ENCODE assay signal across 19 cellular contexts in genomic region chr1:157965584-157965983, GRCh38. TPM values are rescaled to one million over a fixed set of nuclear protein-coding genes. Genes with fewer than 3 reads are reported as not detected.
DNase-seq lines count a peak whose midpoint lies in the region; ATAC-seq, FAIRE-seq and TF ChIP-seq lines count a peak whose summit lies in the region.
"Had no signal": no experiment of that assay in that cellular context is flagged by ENCODE, and none has a peak within 500 bp of the region (broad histone marks: within the 10 kb centered on the region; RNA-seq: fewer than 3 reads in every experiment).

No MANE protein-coding gene starts in this region.

- no peak for DNase-seq in HepG2 (ENCODE audit: low spot score)
- DNase-seq in right lobe of liver = no peak
- no peak for DNase-seq in mesothelial cell of epicardium (ENCODE audit: low spot score in 2 of 2, unreplicated experiment in 2 of 2)
- no peak for DNase-seq in uterus
- DNase-seq in germinal center (ENCODE audit: low spot score) = no peak
- DNase-seq: 8988T, DMS153, NCI-H1930, NCI-H446, PC-9, Right ventricle myocardium superior had no signal

- H3K79me2 ChIP-seq in HepG2 (ENCODE audit: insufficient read depth, low read length) = no peaks in the 10 kb centered on the region

- H3K9ac ChIP-seq in HepG2 (ENCODE audit: insufficient read depth, low read depth, low read length) (no peak overlapping the region), duodenal mucosa (ENCODE audit: low read depth in 1 of 2, low read length in 2 of 2) (peak overlapping the region; percentile 2 to 17)
- H3K9ac ChIP-seq: BLaER1 treated with 17β-estradiol and CSF1 and Interleukin-3, amounts not matched to agents 10 nM and 100 nM had no signal

- H3K4me1 ChIP-seq in HepG2 (ENCODE audit: insufficient read depth, low read length) (peaks cover 16% of the 10 kb centered on the region), right lobe of liver (peaks cover 0 to 11% (median 6%) of the 10 kb centered on the region in 4 donors), duodenal mucosa (ENCODE audit: control insufficient read depth in 1 of 2, insufficient read depth in 2 of 2, low read length in 2 of 2) (peaks cover 44 to 60% of the 10 kb centered on the region in 2 donors), uterus (peaks cover 0 to 5% of the 10 kb centered on the region in 2 donors)

- H3K4me3 Mint-ChIP-seq in mesothelial cell of epicardium = no peak overlapping the region

- TF ChIP-seq RAD21 in HepG2 (CRISPR knock-in tag; IDR thresholded peaks at IDR 0.05) = no peak

- peaks cover 19% of the 10 kb centered on the region for H3K27me3 Mint-ChIP-seq in mesothelial cell of epicardium (ENCODE audit: low read depth)

- H3K27me3 ChIP-seq in HepG2 (ENCODE audit: control insufficient read depth in 1 of 2, insufficient read depth in 2 of 2, low read length in 2 of 2) (no peaks in the 10 kb centered on the region; a peak in 1 of 5 replicates), right lobe of liver (no peaks in the 10 kb centered on the region), duodenal mucosa (ENCODE audit: control insufficient read depth in 1 of 2, insufficient read depth in 2 of 2, low read length in 2 of 2) (peaks cover 0 to 2% of the 10 kb centered on the region in 2 donors), uterus (no peaks in the 10 kb centered on the region)
- H3K27me3 ChIP-seq: BLaER1 treated with 17β-estradiol and CSF1 and Interleukin-3, amounts not matched to agents 10 nM and 100 nM had no signal

- H4K20me1 ChIP-seq in HepG2 (ENCODE audit: insufficient read depth, low read length) = no peaks in the 10 kb centered on the region
- H4K20me1 ChIP-seq: BLaER1 treated with 17β-estradiol and CSF1 and Interleukin-3, amounts not matched to agents 10 nM and 100 nM had no signal

- H3K4me1 Mint-ChIP-seq in mesothelial cell of epicardium = peaks cover 42% of the 10 kb centered on the region

- CTCF ChIA-PET in HepG2 (lab: Yijun Ruan, JAX; ENCODE audit: low intra/inter-chr PET ratio, low total read pairs) = interaction anchor here (1.4 kb wide), 1 partner anchor 159 kb away, joined by 4 read pairs; no protein-coding TSS in a partner anchor

- H3K27ac Mint-ChIP-seq in mesothelial cell of epicardium = peak overlapping the region; percentile 55

- H3K36me3 ChIP-seq in HepG2 (replicated peaks in 1 of 2; ENCODE audit: control insufficient read depth in 1 of 2, insufficient read depth in 2 of 2, low read length in 2 of 2) (no peaks in the 10 kb centered on the region), right lobe of liver (no peaks in the 10 kb centered on the region), duodenal mucosa (ENCODE audit: control insufficient read depth in 1 of 2, insufficient read depth in 2 of 2, low read length in 2 of 2) (no peaks in the 10 kb centered on the region), uterus (no peaks in the 10 kb centered on the region)
- H3K36me3 ChIP-seq: BLaER1 treated with 17β-estradiol and CSF1 and Interleukin-3, amounts not matched to agents 10 nM and 100 nM had no signal

- TF ChIP-seq POLR2A in HepG2 (IDR thresholded peaks at IDR 0.05; ENCODE audit: insufficient read depth in 1 of 2, low read depth in 2 of 2, low read length in 2 of 2) = no peak
- TF ChIP-seq POLR2A in right lobe of liver (IDR thresholded peaks at IDR 0.05) = no peak
- no peak for TF ChIP-seq POLR2A in uterus (IDR thresholded peaks at IDR 0.05)

- BruUV-seq in HepG2 (replicated peaks; lab: Mats Ljungman, UMichigan) = no TSS peak

- H2AFZ ChIP-seq in HepG2 (ENCODE audit: low read length) = no peak overlapping the region
- H2AFZ ChIP-seq: PC-9 had no signal

- TF ChIP-seq CTCF in HepG2 (CRISPR knock-in tag; IDR thresholded peaks at IDR 0.05) (no peak), right lobe of liver (IDR thresholded peaks at IDR 0.05) (no peak), mesothelial cell of epicardium (IDR thresholded peaks at IDR 0.05; ENCODE audit: unreplicated experiment) (no peak), uterus (IDR thresholded peaks at IDR 0.05) (no peak)

- no peak overlapping the region for H3K27ac ChIP-seq in HepG2 (ENCODE audit: extremely low read length, insufficient read depth, low read length)
- no peak overlapping the region for H3K27ac ChIP-seq in right lobe of liver
- H3K27ac ChIP-seq in duodenal mucosa (ENCODE audit: low read depth, low read length) = peak overlapping the region; percentile 20
- peak overlapping the region; percentile 52 to 60 for H3K27ac ChIP-seq in uterus
- H3K27ac ChIP-seq: BLaER1 treated with 17β-estradiol and CSF1 and Interleukin-3, amounts not matched to agents 10 nM and 100 nM; HL-60; PC-9; SK-N-MC had no signal

- in situ Hi-C loops in HepG2 (cut with HindIII; ENCODE audit: extremely low pct_ligation_motif_present, low pct_unique_long_range_greater_than_20kb) = loop anchor here (10.0 kb wide), 1 partner anchor 119 kb away; no protein-coding TSS in a partner anchor

- no peaks in the 10 kb centered on the region for H3K9me3 Mint-ChIP-seq in mesothelial cell of epicardium

- intact Hi-C loops in HepG2 (cut with micrococcal nuclease; ENCODE audit: unreplicated experiment) (loop anchor here (10.0 kb wide), 1 partner anchor 1029 kb away; no protein-coding TSS in a partner anchor), right lobe of liver (cut with DNase I) (loop anchor here (10.0 kb wide), 2 partner anchors 149 to 159 kb away; a partner anchor contains a TSS), uterus (cut with DNase I; ENCODE audit: low total_unique reads) (no loop called here)

- 19% methylated on average over 8 of the region's 8 CpGs for WGBS in HepG2 (ENCODE audit: low lambda C conversion rate)
- WGBS in right lobe of liver (ENCODE audit: insufficient coverage, low coverage, low lambda C conversion rate, missing lambda C conversion rate) = 85% methylated on average over 4 of the region's 8 CpGs

- FAIRE-seq in HepG2 (lab: Jason Lieb, UNC) = no peak
- FAIRE-seq: H54, HTR-8/SVneo had no signal

- H3K4me3 ChIP-seq in HepG2 (replicated peaks in 1 of 3; ENCODE audit: insufficient read depth in 1 of 3, low read depth in 2 of 3, low read length in 3 of 3) (no peak overlapping the region), right lobe of liver (no peak overlapping the region), duodenal mucosa (ENCODE audit: low read depth in 1 of 2, low read length in 2 of 2) (no peak overlapping the region), uterus (no peak overlapping the region)
- H3K4me3 ChIP-seq: BLaER1 treated with 17β-estradiol and CSF1 and Interleukin-3, amounts not matched to agents 10 nM and 100 nM; PC-9; SK-N-MC had no signal

- H3K36me3 Mint-ChIP-seq in mesothelial cell of epicardium = no peaks in the 10 kb centered on the region

- POLR2A ChIA-PET in HepG2 (lab: Yijun Ruan, JAX) = no interaction called here

- peak overlapping the region; percentile 20; the same call in 1 of the 2 replicates for H3K4me2 ChIP-seq in HepG2 (ENCODE audit: low read depth, low read length)
- H3K4me2 ChIP-seq: BLaER1 treated with 17β-estradiol and CSF1 and Interleukin-3, amounts not matched to agents 10 nM and 100 nM; PC-9 had no signal

- no peak for TF ChIP-seq EP300 in HepG2 (IDR thresholded peaks at IDR 0.05; ENCODE audit: low read depth in 2 of 2, low read length in 2 of 2)
- no peak for TF ChIP-seq EP300 in HepG2 (CRISPR knock-in tag; IDR thresholded peaks at IDR 0.05; ENCODE audit: borderline replicate concordance)

- H3K9me3 ChIP-seq in HepG2 (ENCODE audit: low read length) (no peaks in the 10 kb centered on the region; the same call in 1 of the 2 replicates), right lobe of liver (no peaks in the 10 kb centered on the region), duodenal mucosa (ENCODE audit: control insufficient read depth in 1 of 2, low read length in 2 of 2) (no peaks in the 10 kb centered on the region), uterus (no peaks in the 10 kb centered on the region)

- ATAC-seq in HepG2 (no peak), right lobe of liver (no peak), HG03175 (IDR thresholded peaks at IDR 0.05; ENCODE audit: unreplicated experiment) (no peak), GM18858 (IDR thresholded peaks at IDR 0.05; ENCODE audit: unreplicated experiment) (no peak)

TF ChIP-seq in HepG2, 621 proteins besides CTCF, POLR2A, EP300 and RAD21 (continues in another document):
- TF ChIP-seq HOXA7 (CRISPR knock-in tag; IDR thresholded peaks at IDR 0.05) = no peak
- TF ChIP-seq, protein P1, sequence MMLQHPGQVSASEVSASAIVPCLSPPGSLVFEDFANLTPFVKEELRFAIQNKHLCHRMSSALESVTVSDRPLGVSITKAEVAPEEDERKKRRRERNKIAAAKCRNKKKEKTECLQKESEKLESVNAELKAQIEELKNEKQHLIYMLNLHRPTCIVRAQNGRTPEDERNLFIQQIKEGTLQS (CRISPR knock-in tag; IDR thresholded peaks at IDR 0.05) = no peak
- no peak for TF ChIP-seq ATF1 (CRISPR knock-in tag; IDR thresholded peaks at IDR 0.05)
- no peak for TF ChIP-seq MEF2D (CRISPR knock-in tag; IDR thresholded peaks at IDR 0.05)

RNA-seq across cellular contexts. Expression of gene KIRREL1, which starts 27.9 kb away (rescaled TPM):
- total RNA-seq in HepG2 (2016; rRNA removed; fragmentation: Illumina TruSeq; extraction: Trizol) = 0.02 TPM in 1 of 2 replicates, not detected in the other
- not detected in 2 replicates for total RNA-seq in HepG2 (2016; cell fraction: cytosol; rRNA removed; fragmentation: Illumina TruSeq; extraction: Trizol; ENCODE audit: low read depth)
- total RNA-seq in HepG2 (2016; cell fraction: insoluble cytoplasmic fraction; rRNA removed; fragmentation: Illumina TruSeq; extraction: Trizol) = 0.02 TPM in 1 of 2 replicates, not detected in the other
- not detected in 2 replicates for total RNA-seq in HepG2 (2016; cell fraction: membrane; rRNA removed; fragmentation: Illumina TruSeq; extraction: Trizol)
- 0.06 TPM in 1 of 2 replicates, not detected in the other for total RNA-seq in HepG2 (2016; cell fraction: nucleus; rRNA removed; fragmentation: Illumina TruSeq; extraction: Trizol)
- 0.01 and 0.03 TPM in 2 replicates for polyA plus RNA-seq in HepG2 (2011; rRNA removed)
- 0.01 and 0.03 TPM in 2 replicates for polyA plus RNA-seq in HepG2 (2011; cell fraction: cytosol; rRNA removed)
- polyA plus RNA-seq in HepG2 (2011; cell fraction: nucleus; rRNA removed) = 0.03 and 0.07 TPM in 2 replicates
- 0.04 TPM in 1 of 2 replicates, not detected in the other for polyA plus RNA-seq in HepG2 (2012)
- polyA plus RNA-seq in HepG2 (2016; cell fraction: cytosol; fragmentation: Illumina TruSeq; extraction: Trizol; ENCODE audit: low read depth) = not detected in 2 replicates
- polyA plus RNA-seq in HepG2 (2016; cell fraction: insoluble cytoplasmic fraction; fragmentation: Illumina TruSeq; extraction: Trizol; ENCODE audit: low read depth) = 0.03 TPM in 1 of 2 replicates, not detected in the other
- polyA plus RNA-seq in HepG2 (2016; cell fraction: membrane; fragmentation: Illumina TruSeq; extraction: Trizol; ENCODE audit: low read depth) = not detected in 2 replicates
- not detected in 2 replicates for polyA plus RNA-seq in HepG2 (2016; cell fraction: nucleus; fragmentation: Illumina TruSeq; extraction: Trizol; ENCODE audit: insufficient read depth, low read depth)
- polyA minus RNA-seq in HepG2 (2011; rRNA and poly(A)+ RNA removed; ENCODE audit: low replicate concordance) = 30.8 TPM in 1 of 2 replicates, not detected in the other
- polyA minus RNA-seq in HepG2 (2011; cell fraction: cytosol; rRNA and poly(A)+ RNA removed) = 0.30 TPM in 1 of 2 replicates, not detected in the other
- polyA minus RNA-seq in HepG2 (2011; cell fraction: nucleus; rRNA and poly(A)+ RNA removed) = not detected in 2 replicates
- 1 to 10 TPM; 1.1 to 4.9 (median 2.9) TPM for total RNA-seq in right lobe of liver
- 178 to 189 TPM (median 180 TPM) in 3 replicates for total RNA-seq in mesothelial cell of epicardium
- 100 to 1,000 TPM in 1 of 4 donors, 10 to 100 TPM in 3; 34.1 to 102 (median 57.4) TPM for total RNA-seq in uterus

Comparison
In these comparisons a context has a peak if more than half of its experiments do, and no peak if none do; other contexts are left out.
1. H3K27ac ChIP-seq: peak in duodenal mucosa (single experiment) and uterus (2 of 2); none in HepG2 (single experiment) and right lobe of liver (0 of 3).
2. RNA of gene KIRREL1, which starts 27.9 kb away (total RNA-seq): 178 to 189 TPM in mesothelial cell of epicardium and 34.1 to 102 TPM in uterus; 1.1 to 4.9 TPM in right lobe of liver and 0.02 to 0.06 TPM in HepG2; every median in the first group is over 4 times any median in the second.